12 cellular contexts compared by ENCODE assay signal in genomic region chr11:9210922-9211320, GRCh38. TPM values are rescaled to one million over a fixed set of nuclear protein-coding genes. Genes with fewer than 3 reads are reported as not detected.
DNase-seq lines count a peak whose midpoint lies in the region; ATAC-seq and TF ChIP-seq lines count a peak whose summit lies in the region.
"Had no signal": no experiment of that assay in that cellular context is flagged by ENCODE, and none has a peak within 500 bp of the region (broad histone marks: within the 10 kb centered on the region; RNA-seq: fewer than 3 reads in every experiment).

No MANE protein-coding gene starts in this region.

- peak overlapping the region in 1 of 4 donors; percentile 39 for H3K27ac ChIP-seq in esophagus squamous epithelium

- no peak for TF ChIP-seq CTCF in esophagus squamous epithelium (IDR thresholded peaks at IDR 0.05)

- ATAC-seq in GM19035 (IDR thresholded peaks at IDR 0.05; ENCODE audit: unreplicated experiment) (peak; percentile 39), esophagus mucosa (peak; percentile 43)

- no peaks in the 10 kb centered on the region for H3K27me3 ChIP-seq in esophagus squamous epithelium

- H3K9me3 ChIP-seq in esophagus squamous epithelium, result no peaks in the 10 kb centered on the region

- peaks cover 0 to 49% (median 16%) of the 10 kb centered on the region in 3 donors for H3K4me1 ChIP-seq in esophagus squamous epithelium

- intact Hi-C loops in esophagus squamous epithelium (cut with DNase I), result no loop called here

- H3K4me3 ChIP-seq in esophagus squamous epithelium, result no peak overlapping the region

- DNase-seq in AG08396 (ENCODE audit: low spot score) (peak; percentile 19), M059J (ENCODE audit: low read depth) (peak; percentile 48), medulla oblongata (ENCODE audit: extremely low spot score) (no peak), HuH-7.5 (ENCODE audit: low spot score) (no peak), esophagus squamous epithelium (lab: John Stamatoyannopoulos, UW) (no peak), MV-4-11 (lab: John Stamatoyannopoulos, UW) (no peak)
- DNase-seq: effector CD4-positive, alpha-beta T cell; H9; NCI-H2227 treated with DMSO at 0.1 percent for 48 hours; retina had no signal

- peaks cover 0 to under 1% (median 0%) of the 10 kb centered on the region in 3 donors for H3K36me3 ChIP-seq in esophagus squamous epithelium

- no peak for TF ChIP-seq POLR2A in esophagus squamous epithelium (IDR thresholded peaks at IDR 0.05)

- WGBS in esophagus squamous epithelium, 2 donors, result 36 to 41% methylated on average over 1 of the region's 1 CpG

RNA-seq across cellular contexts. Expression of gene DENND5A, which starts 54.2 kb away (rescaled TPM):
- 62.5 and 71.1 TPM in 2 replicates for total RNA-seq in M059J (2014; rRNA removed; shearing (Covaris generic))
- total RNA-seq in esophagus mucosa (13.2 TPM), esophagus squamous epithelium (10 to 100 TPM; 13.8 to 56.3 (median 23.4) TPM)

Comparison
In these comparisons a context has a peak if more than half of its experiments do, and no peak if none do; other contexts are left out.
1. DNase-seq: peak in AG08396 (single experiment) and M059J (single experiment); none in medulla oblongata (single experiment), HuH-7.5 (single experiment), esophagus squamous epithelium (single experiment) and MV-4-11 (single experiment).